In genomic region chr3:126703512-126704493, GRCh38 we compare ENCODE assay signal across 1 cellular context.
TF ChIP-seq lines count a peak whose summit lies in the region.

TSS of gene CHCHD6 (plus strand) at chr3:126704240. CDS start at chr3:126704313, 73 bp downstream.

TF ChIP-seq in HepG2, 621 proteins besides CTCF, POLR2A, EP300 and RAD21 (continued from another document and continues in another):
- TF ChIP-seq MTA3 (CRISPR knock-in tag; IDR thresholded peaks at IDR 0.05) = no peak
- no peak for TF ChIP-seq KAT7 (CRISPR knock-in tag; IDR thresholded peaks at IDR 0.05; ENCODE audit: borderline replicate concordance)
- TF ChIP-seq ZBTB40 (IDR thresholded peaks at IDR 0.05) = no peak
- 0 out of 2 replicates have a peak, but pooled peaks have one; percentile 56 for TF ChIP-seq ZBTB40 (CRISPR knock-in tag; IDR thresholded peaks at IDR 0.05)
- no peak for TF ChIP-seq NONO (IDR thresholded peaks at IDR 0.05)
- TF ChIP-seq NONO (CRISPR knock-in tag; conservative IDR thresholded peaks at IDR 0.05) = peak; percentile 69
- TF ChIP-seq IRF9 (CRISPR knock-in tag; IDR thresholded peaks at IDR 0.05; ENCODE audit: borderline replicate concordance) = no peak
- no peak for TF ChIP-seq CSRNP2 (CRISPR knock-in tag; conservative IDR thresholded peaks at IDR 0.05; ENCODE audit: low read depth)
- peak; percentile 55; the same call in 1 of the 2 replicates for TF ChIP-seq ZBTB42 (CRISPR knock-in tag; IDR thresholded peaks at IDR 0.05)
- peak; percentile 29; the same call in 1 of the 2 replicates for TF ChIP-seq ZSCAN21 (CRISPR knock-in tag; IDR thresholded peaks at IDR 0.05; ENCODE audit: borderline replicate concordance)
- peak; percentile 72; the same call in 1 of the 2 replicates for TF ChIP-seq NR2C2 (CRISPR knock-in tag; IDR thresholded peaks at IDR 0.05; ENCODE audit: borderline replicate concordance)
- TF ChIP-seq YEATS2 (CRISPR knock-in tag; IDR thresholded peaks at IDR 0.05; ENCODE audit: borderline replicate concordance) = peak; percentile 45; the same call in 1 of the 2 replicates
- TF ChIP-seq ZNF709 (CRISPR knock-in tag; IDR thresholded peaks at IDR 0.05) = no peak; the same call in 1 of the 2 replicates
- TF ChIP-seq NFYC (CRISPR knock-in tag; IDR thresholded peaks at IDR 0.05) = peak; percentile 100
- no peak for TF ChIP-seq ZNF720 (CRISPR knock-in tag; IDR thresholded peaks at IDR 0.05)
- no peak for TF ChIP-seq ZNF335 (CRISPR knock-in tag; IDR thresholded peaks at IDR 0.05)
- TF ChIP-seq REXO4 (CRISPR knock-in tag; IDR thresholded peaks at IDR 0.05; ENCODE audit: borderline replicate concordance) = no peak
- no peak for TF ChIP-seq ZNF235 (CRISPR knock-in tag; IDR thresholded peaks at IDR 0.05; ENCODE audit: borderline replicate concordance)
- peak; percentile 65; the same call in 1 of the 2 replicates for TF ChIP-seq FOXK1 (CRISPR knock-in tag; IDR thresholded peaks at IDR 0.05; ENCODE audit: borderline replicate concordance, low read depth)
- TF ChIP-seq TP53 (CRISPR knock-in tag; conservative IDR thresholded peaks at IDR 0.05) = no peak
- no peak for TF ChIP-seq IRF1 (CRISPR knock-in tag; IDR thresholded peaks at IDR 0.05; ENCODE audit: low read depth)
- TF ChIP-seq ZMYM2 (CRISPR knock-in tag; IDR thresholded peaks at IDR 0.05) = no peak
- TF ChIP-seq HDAC6 (IDR thresholded peaks at IDR 0.05; ENCODE audit: low read depth, low read length) = no peak
- peak; percentile 37; the same call in 1 of the 2 replicates for TF ChIP-seq ZZZ3 (CRISPR knock-in tag; IDR thresholded peaks at IDR 0.05; ENCODE audit: borderline replicate concordance)
- no peak for TF ChIP-seq ZBTB33 (CRISPR knock-in tag; IDR thresholded peaks at IDR 0.05)
- TF ChIP-seq MEIS1 (CRISPR knock-in tag; IDR thresholded peaks at IDR 0.05; ENCODE audit: borderline replicate concordance) = no peak
- TF ChIP-seq HMGXB3 (CRISPR knock-in tag; IDR thresholded peaks at IDR 0.05; ENCODE audit: borderline replicate concordance) = peak; percentile 100
- no peak for TF ChIP-seq MAF1 (CRISPR knock-in tag; IDR thresholded peaks at IDR 0.05; ENCODE audit: borderline replicate concordance)
- TF ChIP-seq TOPORS (CRISPR knock-in tag; IDR thresholded peaks at IDR 0.05) = no peak
- TF ChIP-seq KAT2B (IDR thresholded peaks at IDR 0.05; ENCODE audit: borderline replicate concordance, low read depth, low read length) = no peak
- no peak for TF ChIP-seq BRD4 (CRISPR knock-in tag; IDR thresholded peaks at IDR 0.05)
- peak; percentile 54; the same call in 1 of the 2 replicates for TF ChIP-seq ZBTB4 (CRISPR knock-in tag; IDR thresholded peaks at IDR 0.05; ENCODE audit: borderline replicate concordance)
- peak; percentile 24; the same call in 1 of the 2 replicates for TF ChIP-seq BHLHE40 (IDR thresholded peaks at IDR 0.05; ENCODE audit: low read length)
- TF ChIP-seq REL (CRISPR knock-in tag; conservative IDR thresholded peaks at IDR 0.05) = peak; percentile 60; the same call in 1 of the 2 replicates
- no peak for TF ChIP-seq RAD51 (IDR thresholded peaks at IDR 0.05; ENCODE audit: borderline replicate concordance)
